In genomic region chr17:39725923-39726322, GRCh38 we compare ENCODE assay signal across 14 cellular contexts. TPM values are rescaled to one million over a fixed set of nuclear protein-coding genes. Genes with fewer than 3 reads are reported as not detected.
DNase-seq lines count a peak whose midpoint lies in the region; ATAC-seq, FAIRE-seq and TF ChIP-seq lines count a peak whose summit lies in the region.
"Not testable (repeated sequence)": the region's sequence is repeated elsewhere in the genome, so short reads cannot be mapped to it uniquely, and the experiment has no call there.
"Had no signal": no experiment of that assay in that cellular context is flagged by ENCODE, and none has a peak within 500 bp of the region (broad histone marks: within the 10 kb centered on the region; RNA-seq: fewer than 3 reads in every experiment).

No MANE protein-coding gene starts in this region.

- not testable (repeated sequence) for H4K8ac ChIP-seq in neuronal stem cell (ENCODE audit: low read depth, low read length)

- H2BK12ac ChIP-seq in neuronal stem cell (ENCODE audit: low read length) = not testable (repeated sequence)

- H4K20me1 ChIP-seq in BLaER1; astrocyte (ENCODE audit: insufficient read depth, low read length): not testable (repeated sequence)

- intact Hi-C loops in Calu3 (cut with micrococcal nuclease; ENCODE audit: unreplicated experiment); natural killer cell (cut with micrococcal nuclease): not testable (repeated sequence)

- not testable (repeated sequence) for H2AK5ac ChIP-seq in neuronal stem cell (ENCODE audit: low read depth, low read length)

- not testable (repeated sequence) for H3K9ac ChIP-seq in BLaER1; astrocyte (ENCODE audit: low read length); neuronal stem cell (ENCODE audit: low read depth, low read length, poor library complexity)

- not testable (repeated sequence) for H4K91ac ChIP-seq in neuronal stem cell (ENCODE audit: low read depth, low read length, poor library complexity)

- H3K9me3 Mint-ChIP-seq in Calu3 (ENCODE audit: low read depth, unreplicated experiment); astrocyte (ENCODE audit: unreplicated experiment); immature natural killer cell; natural killer cell; type B pancreatic cell: not testable (repeated sequence)

- TF ChIP-seq CTCF in Calu3 (IDR thresholded peaks at IDR 0.05; ENCODE audit: unreplicated experiment); RWPE1 (conservative IDR thresholded peaks at IDR 0.05; ENCODE audit: low read depth); astrocyte (IDR thresholded peaks at IDR 0.05; ENCODE audit: insufficient read depth, low read depth, low read length); natural killer cell (IDR thresholded peaks at IDR 0.05); type B pancreatic cell (conservative IDR thresholded peaks at IDR 0.05): not testable (repeated sequence)

- not testable (repeated sequence) for H3K18ac ChIP-seq in neuronal stem cell (ENCODE audit: low read length)

- not testable (repeated sequence) for H3K4me3 Mint-ChIP-seq in Calu3 (ENCODE audit: low read depth, unreplicated experiment); astrocyte (ENCODE audit: unreplicated experiment); immature natural killer cell; type B pancreatic cell
- peak overlapping the region; percentile 50 for H3K4me3 Mint-ChIP-seq in natural killer cell

- CTCF ChIA-PET in Calu3 (lab: Charles Lee) = interaction anchor here (0.6 to 161.2 kb wide), 36 partner anchors 1 to 1205 kb away, joined by 3 to 42089 read pairs (median 4); partner anchors contain the start of genes ERBB2, GRB7, GSDMB and MIEN1
- CTCF ChIA-PET in RWPE1 (lab: Yijun Ruan, JAX) = not testable (repeated sequence)

- H3K4me1 Mint-ChIP-seq in Calu3 (ENCODE audit: low read depth, unreplicated experiment) (peaks cover 44% of the 10 kb centered on the region), immature natural killer cell (peaks cover 20 to 22% of the 10 kb centered on the region in 2 donors), natural killer cell (peaks cover 18 to 41% of the 10 kb centered on the region in 2 donors)
- H3K4me1 Mint-ChIP-seq in astrocyte (ENCODE audit: low read depth, unreplicated experiment); type B pancreatic cell (ENCODE audit: unreplicated experiment): not testable (repeated sequence)

- H3K27me3 ChIP-seq in BLaER1; astrocyte (ENCODE audit: insufficient read depth, low read length); neuronal stem cell (ENCODE audit: control insufficient read depth in 3 of 3, insufficient read depth in 3 of 3, low read depth in 1 of 3, low read length in 3 of 3): not testable (repeated sequence)

- not testable (repeated sequence) for H3K14ac ChIP-seq in neuronal stem cell (ENCODE audit: low read length)

- WGBS in neuronal stem cell (ENCODE audit: extremely low coverage in 2 of 2, insufficient read length in 2 of 2, insufficient replicate concordance in 1 of 2), 2 donors = no CpG with 5 or more reads among the region's 1 CpG

- POLR2A ChIA-PET in RWPE1 (lab: Yijun Ruan, JAX; ENCODE audit: low non-redundant PET) = not testable (repeated sequence)

- H3K27ac ChIP-seq in BLaER1; astrocyte (ENCODE audit: low read depth, low read length); neuronal stem cell (replicated peaks; ENCODE audit: low read length): not testable (repeated sequence)
- H3K27ac ChIP-seq in RWPE1 = peak overlapping the region; percentile 23

- peaks cover 30% of the 10 kb centered on the region for H3K36me3 ChIP-seq in BLaER1
- not testable (repeated sequence) for H3K36me3 ChIP-seq in astrocyte (ENCODE audit: insufficient read depth, low read length)
- peaks cover 42 to 81% of the 10 kb centered on the region in 2 donors for H3K36me3 ChIP-seq in neuronal stem cell (replicated peaks in 1 of 2; ENCODE audit: control insufficient read depth in 2 of 2, insufficient read depth in 2 of 2, low read length in 2 of 2)

- H3K9me3 ChIP-seq in BLaER1; astrocyte (ENCODE audit: insufficient read depth, low read depth, low read length); neuronal stem cell (replicated peaks in 1 of 2; ENCODE audit: control insufficient read depth in 2 of 2, insufficient read depth in 1 of 2, low read depth in 1 of 2, low read length in 2 of 2): not testable (repeated sequence)

- H3K79me1 ChIP-seq in neuronal stem cell (ENCODE audit: low read depth, low read length) = not testable (repeated sequence)

- H2AFZ ChIP-seq in astrocyte (ENCODE audit: low read depth, low read length); neuronal stem cell (ENCODE audit: low read length): not testable (repeated sequence)

- H2BK120ac ChIP-seq in neuronal stem cell (ENCODE audit: low read depth, low read length) = not testable (repeated sequence)

- not testable (repeated sequence) for H3K27me3 Mint-ChIP-seq in Calu3 (ENCODE audit: unreplicated experiment); astrocyte (ENCODE audit: low read depth, unreplicated experiment); immature natural killer cell (ENCODE audit: low read depth in 3 of 3); natural killer cell (ENCODE audit: low read depth in 2 of 2); type B pancreatic cell

- H3K4ac ChIP-seq in neuronal stem cell (ENCODE audit: low read length) = not testable (repeated sequence)

- ATAC-seq in natural killer cell = not testable (repeated sequence)

- H3K27ac Mint-ChIP-seq in Calu3 (ENCODE audit: unreplicated experiment) = peak overlapping the region; percentile 90
- peak overlapping the region; percentile 4 for H3K27ac Mint-ChIP-seq in astrocyte (ENCODE audit: unreplicated experiment)
- H3K27ac Mint-ChIP-seq in immature natural killer cell = peak overlapping the region; percentile 13 to 78 (median 51)
- peak overlapping the region; percentile 71 to 96 for H3K27ac Mint-ChIP-seq in natural killer cell
- H3K27ac Mint-ChIP-seq in type B pancreatic cell = peak overlapping the region; percentile 72

- DNase-seq in Calu3 = peak; percentile 72
- DNase-seq in RWPE1 (ENCODE audit: low spot score); astrocyte (ENCODE audit: low read depth); immature natural killer cell; natural killer cell; neuronal stem cell (ENCODE audit: low spot score); type B pancreatic cell (ENCODE audit: extremely low spot score, unreplicated experiment): not testable (repeated sequence)

- not testable (repeated sequence) for H3K79me2 ChIP-seq in astrocyte (ENCODE audit: insufficient read depth, low read length)

- peak overlapping the region; percentile 10 for H2BK5ac ChIP-seq in neuronal stem cell (ENCODE audit: low read length)

- not testable (repeated sequence) for H2BK15ac ChIP-seq in neuronal stem cell (ENCODE audit: low read length)

- H3K4me3 ChIP-seq in BLaER1; astrocyte (ENCODE audit: insufficient read depth, low read depth, low read length); neuronal stem cell (ENCODE audit: low read length in 2 of 2): not testable (repeated sequence)

- H3K4me1 ChIP-seq in BLaER1 = peaks cover 24% of the 10 kb centered on the region
- H3K4me1 ChIP-seq in astrocyte (ENCODE audit: insufficient read depth, low read length); neuronal stem cell (ENCODE audit: control insufficient read depth in 2 of 2, insufficient read depth in 1 of 2, low read depth in 1 of 2, low read length in 2 of 2): not testable (repeated sequence)

- not testable (repeated sequence) for BruUV-seq in Calu3 (replicated peaks; lab: Mats Ljungman, UMichigan)

- H3K36me3 Mint-ChIP-seq in Calu3 (ENCODE audit: insufficient read depth, unreplicated experiment) (peaks cover 100% of the 10 kb centered on the region), astrocyte (ENCODE audit: low read depth, unreplicated experiment) (peaks cover 13% of the 10 kb centered on the region), immature natural killer cell (peaks cover 0 to 15% (median 3%) of the 10 kb centered on the region in 3 donors)
- not testable (repeated sequence) for H3K36me3 Mint-ChIP-seq in natural killer cell, type B pancreatic cell

- H3K23ac ChIP-seq in neuronal stem cell (ENCODE audit: low read depth, low read length, poor library complexity) = not testable (repeated sequence)

- FAIRE-seq in astrocyte (lab: Jason Lieb, UNC) = not testable (repeated sequence)

- peak overlapping the region; percentile 24; the same call in 1 of the 2 replicates for H3K4me2 ChIP-seq in BLaER1
- H3K4me2 ChIP-seq in astrocyte (ENCODE audit: low read length); neuronal stem cell (ENCODE audit: insufficient read depth, low read length, poor library complexity, severe bottlenecking): not testable (repeated sequence)

RNA-seq across cellular contexts. Expression of gene MIEN1, which starts 4.4 kb away (rescaled TPM):
- total RNA-seq in Calu3 (2022) (2,121 and 2,217 TPM in 2 replicates), astrocyte (38.9 and 41.3 TPM in 2 replicates), natural killer cell (10 to 100 TPM; 48.8 to 55.2 (median 51.6) TPM), type B pancreatic cell (ENCODE audit: low replicate concordance) (39.8 and 67.2 TPM in 2 replicates)
- 100 to 1,000 TPM; 181 to 197 (median 181) TPM for polyA plus RNA-seq in immature natural killer cell
- polyA plus RNA-seq in neuronal stem cell (2013, experiment 1 of 2) = 78.7 TPM
- polyA plus RNA-seq in neuronal stem cell (2013, experiment 2 of 2) = 72.6 TPM

RNA-seq across cellular contexts. Expression of gene GRB7, which starts 11.8 kb away (rescaled TPM):
- total RNA-seq in Calu3 (2022) (2,531 and 2,746 TPM in 2 replicates), astrocyte (1.8 and 3.3 TPM in 2 replicates), natural killer cell (under 1 TPM in 1 of 3 donors, not detected in 2; 0.27 TPM), type B pancreatic cell (ENCODE audit: low replicate concordance) (31.8 and 73.9 TPM in 2 replicates)
- not detected for polyA plus RNA-seq in immature natural killer cell
- polyA plus RNA-seq in neuronal stem cell (2013, experiment 1 of 2) = 5.9 TPM
- polyA plus RNA-seq in neuronal stem cell (2013, experiment 2 of 2) = 5.9 TPM
- total RNA-seq: CD4-positive, alpha-beta T cell; CD8-positive, alpha-beta memory T cell; HFFc6 had no signal
- polyA plus RNA-seq: CD8-positive, alpha-beta memory T cell had no signal

RNA-seq across cellular contexts. Expression of gene ERBB2, which starts 26.1 kb away (rescaled TPM):
- total RNA-seq in Calu3 (2022) (4,829 and 4,830 TPM in 2 replicates), astrocyte (64.0 and 70.4 TPM in 2 replicates), natural killer cell (100 to 1,000 TPM in 1 of 3 donors, 10 to 100 TPM in 2; 77.6 to 115 (median 82.1) TPM), type B pancreatic cell (ENCODE audit: low replicate concordance) (123 and 230 TPM in 2 replicates)
- 10 to 100 TPM; 14.5 to 49.2 (median 25.2) TPM for polyA plus RNA-seq in immature natural killer cell
- polyA plus RNA-seq in neuronal stem cell (2013, experiment 1 of 2) = 69.2 TPM
- polyA plus RNA-seq in neuronal stem cell (2013, experiment 2 of 2) = 69.0 TPM

RNA-seq across cellular contexts. Expression of gene PGAP3, which starts 38.1 kb away (rescaled TPM):
- 1,186 and 1,276 TPM in 2 replicates for total RNA-seq in Calu3 (2022)
- total RNA-seq in astrocyte = 12.2 and 15.6 TPM in 2 replicates
- polyA plus RNA-seq in immature natural killer cell = 10 to 100 TPM; 24.0 to 47.1 (median 37.8) TPM
- 10 to 100 TPM; 45.8 to 57.8 (median 52.4) TPM for total RNA-seq in natural killer cell
- 10.1 TPM for polyA plus RNA-seq in neuronal stem cell (2013, experiment 1 of 2)
- polyA plus RNA-seq in neuronal stem cell (2013, experiment 2 of 2) = 11.1 TPM
- 23.5 and 31.5 TPM in 2 replicates for total RNA-seq in type B pancreatic cell (ENCODE audit: low replicate concordance)

RNA-seq across cellular contexts. Expression of gene PNMT, which starts 57.7 kb away (rescaled TPM):
- total RNA-seq in Calu3 (2022) (1.3 and 3.2 TPM in 2 replicates), astrocyte (0.59 and 1.5 TPM in 2 replicates), natural killer cell (1 to 10 TPM; 1.2 to 2.5 (median 2.2) TPM), type B pancreatic cell (ENCODE audit: low replicate concordance) (3.3 and 5.4 TPM in 2 replicates)
- 1 to 10 TPM in 2 of 3 donors, not detected in 1; 1.4 to 1.6 TPM for polyA plus RNA-seq in immature natural killer cell
- polyA plus RNA-seq in neuronal stem cell (2013, experiment 1 of 2) = 0.95 TPM
- polyA plus RNA-seq in neuronal stem cell (2013, experiment 2 of 2) = 1.0 TPM
- total RNA-seq: A172; A673; CD8-positive, alpha-beta memory T cell had no signal
- polyA plus RNA-seq: BJ had no signal

Comparison
In these comparisons a context has a peak if more than half of its experiments do, and no peak if none do; other contexts are left out.
1. H3K27ac Mint-ChIP-seq: peak in every context shown above with its lines; median percentile 90 in Calu3; 84 in natural killer cell; 72 in type B pancreatic cell; 51 in immature natural killer cell; 4 in astrocyte.
2. RNA of gene MIEN1, which starts 4.4 kb away (total RNA-seq): 2,121 to 2,217 TPM in Calu3; 48.8 to 55.2 TPM in natural killer cell, 39.8 to 67.2 TPM in type B pancreatic cell and 38.9 to 41.3 TPM in astrocyte; every median in the first group is over 10 times any median in the second.
3. RNA of gene GRB7, which starts 11.8 kb away (total RNA-seq): 2,531 to 2,746 TPM in Calu3; 31.8 to 73.9 TPM in type B pancreatic cell, 1.8 to 3.3 TPM in astrocyte and 0.27 TPM in natural killer cell; every median in the first group is over 10 times any median in the second.
4. RNA of gene ERBB2, which starts 26.1 kb away (total RNA-seq): 4,829 to 4,830 TPM in Calu3; 123 to 230 TPM in type B pancreatic cell, 77.6 to 115 TPM in natural killer cell and 64.0 to 70.4 TPM in astrocyte; every median in the first group is over 10 times any median in the second.